Comparison of ENCODE assay signal across 1 cellular context in genomic region chr2:95207111-95207961, GRCh38.
A peak's percentile ranks its signal among the peaks of the same experiment; 100 is the strongest.
TF ChIP-seq lines count a peak whose summit lies in the region.

ZNF892 (plus strand) TSS chr2:95207521; CDS start chr2:95207816, 295 bp downstream.

TF ChIP-seq in GM12878, 131 proteins besides CTCF, POLR2A, EP300 and RAD21 (continued from another document and continues in another):
- 0 out of 2 replicates have a peak, but pooled peaks have one; percentile 27 for TF ChIP-seq MAX (IDR thresholded peaks at IDR 0.05; ENCODE audit: low read depth, low read length)
- TF ChIP-seq REST (IDR thresholded peaks at IDR 0.05; ENCODE audit: low read depth, low read length) = 0 out of 2 replicates have a peak, but pooled peaks have one; percentile 29
- peak; percentile 42; the same call in 1 of the 2 replicates for TF ChIP-seq CBX5 (IDR thresholded peaks at IDR 0.05; ENCODE audit: low read depth)
- peak; percentile 79 for TF ChIP-seq DPF2 (IDR thresholded peaks at IDR 0.05)
- TF ChIP-seq MYB (IDR thresholded peaks at IDR 0.05; ENCODE audit: borderline replicate concordance, low read depth, low read length) = no peak
- no peak for TF ChIP-seq EZH2 (IDR thresholded peaks at IDR 0.05; ENCODE audit: borderline replicate concordance, control insufficient read depth, low read depth, low read length)
- TF ChIP-seq MEF2B (IDR thresholded peaks at IDR 0.05; ENCODE audit: partially characterized antibody, poor library complexity, severe bottlenecking) = peak; percentile 18
- TF ChIP-seq ZZZ3 (IDR thresholded peaks at IDR 0.05; ENCODE audit: control insufficient read depth, insufficient read length, low read depth) = no peak
- no peak for TF ChIP-seq ATF7 (IDR thresholded peaks at IDR 0.05; ENCODE audit: low read depth)
- TF ChIP-seq RELA (IDR thresholded peaks at IDR 0.05; ENCODE audit: borderline replicate concordance, partially characterized antibody) = peak; percentile 67
- peak; percentile 89 for TF ChIP-seq HDGF (IDR thresholded peaks at IDR 0.05)
- TF ChIP-seq, protein P1, sequence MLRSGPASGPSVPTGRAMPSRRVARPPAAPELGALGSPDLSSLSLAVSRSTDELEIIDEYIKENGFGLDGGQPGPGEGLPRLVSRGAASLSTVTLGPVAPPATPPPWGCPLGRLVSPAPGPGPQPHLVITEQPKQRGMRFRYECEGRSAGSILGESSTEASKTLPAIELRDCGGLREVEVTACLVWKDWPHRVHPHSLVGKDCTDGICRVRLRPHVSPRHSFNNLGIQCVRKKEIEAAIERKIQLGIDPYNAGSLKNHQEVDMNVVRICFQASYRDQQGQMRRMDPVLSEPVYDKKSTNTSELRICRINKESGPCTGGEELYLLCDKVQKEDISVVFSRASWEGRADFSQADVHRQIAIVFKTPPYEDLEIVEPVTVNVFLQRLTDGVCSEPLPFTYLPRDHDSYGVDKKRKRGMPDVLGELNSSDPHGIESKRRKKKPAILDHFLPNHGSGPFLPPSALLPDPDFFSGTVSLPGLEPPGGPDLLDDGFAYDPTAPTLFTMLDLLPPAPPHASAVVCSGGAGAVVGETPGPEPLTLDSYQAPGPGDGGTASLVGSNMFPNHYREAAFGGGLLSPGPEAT (IDR thresholded peaks at IDR 0.05; ENCODE audit: low read depth) = peak; percentile 85
- TF ChIP-seq IKZF1 (conservative IDR thresholded peaks at IDR 0.05) = peak; percentile 98
- TF ChIP-seq, protein P2, sequence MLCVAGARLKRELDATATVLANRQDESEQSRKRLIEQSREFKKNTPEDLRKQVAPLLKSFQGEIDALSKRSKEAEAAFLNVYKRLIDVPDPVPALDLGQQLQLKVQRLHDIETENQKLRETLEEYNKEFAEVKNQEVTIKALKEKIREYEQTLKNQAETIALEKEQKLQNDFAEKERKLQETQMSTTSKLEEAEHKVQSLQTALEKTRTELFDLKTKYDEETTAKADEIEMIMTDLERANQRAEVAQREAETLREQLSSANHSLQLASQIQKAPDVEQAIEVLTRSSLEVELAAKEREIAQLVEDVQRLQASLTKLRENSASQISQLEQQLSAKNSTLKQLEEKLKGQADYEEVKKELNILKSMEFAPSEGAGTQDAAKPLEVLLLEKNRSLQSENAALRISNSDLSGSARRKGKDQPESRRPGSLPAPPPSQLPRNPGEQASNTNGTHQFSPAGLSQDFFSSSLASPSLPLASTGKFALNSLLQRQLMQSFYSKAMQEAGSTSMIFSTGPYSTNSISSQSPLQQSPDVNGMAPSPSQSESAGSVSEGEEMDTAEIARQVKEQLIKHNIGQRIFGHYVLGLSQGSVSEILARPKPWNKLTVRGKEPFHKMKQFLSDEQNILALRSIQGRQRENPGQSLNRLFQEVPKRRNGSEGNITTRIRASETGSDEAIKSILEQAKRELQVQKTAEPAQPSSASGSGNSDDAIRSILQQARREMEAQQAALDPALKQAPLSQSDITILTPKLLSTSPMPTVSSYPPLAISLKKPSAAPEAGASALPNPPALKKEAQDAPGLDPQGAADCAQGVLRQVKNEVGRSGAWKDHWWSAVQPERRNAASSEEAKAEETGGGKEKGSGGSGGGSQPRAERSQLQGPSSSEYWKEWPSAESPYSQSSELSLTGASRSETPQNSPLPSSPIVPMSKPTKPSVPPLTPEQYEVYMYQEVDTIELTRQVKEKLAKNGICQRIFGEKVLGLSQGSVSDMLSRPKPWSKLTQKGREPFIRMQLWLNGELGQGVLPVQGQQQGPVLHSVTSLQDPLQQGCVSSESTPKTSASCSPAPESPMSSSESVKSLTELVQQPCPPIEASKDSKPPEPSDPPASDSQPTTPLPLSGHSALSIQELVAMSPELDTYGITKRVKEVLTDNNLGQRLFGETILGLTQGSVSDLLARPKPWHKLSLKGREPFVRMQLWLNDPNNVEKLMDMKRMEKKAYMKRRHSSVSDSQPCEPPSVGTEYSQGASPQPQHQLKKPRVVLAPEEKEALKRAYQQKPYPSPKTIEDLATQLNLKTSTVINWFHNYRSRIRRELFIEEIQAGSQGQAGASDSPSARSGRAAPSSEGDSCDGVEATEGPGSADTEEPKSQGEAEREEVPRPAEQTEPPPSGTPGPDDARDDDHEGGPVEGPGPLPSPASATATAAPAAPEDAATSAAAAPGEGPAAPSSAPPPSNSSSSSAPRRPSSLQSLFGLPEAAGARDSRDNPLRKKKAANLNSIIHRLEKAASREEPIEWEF (IDR thresholded peaks at IDR 0.05; ENCODE audit: insufficient replicate concordance, low read depth, low read length) = no peak
- peak; percentile 72; the same call in 1 of the 2 replicates for TF ChIP-seq GATAD2B (conservative IDR thresholded peaks at IDR 0.05; ENCODE audit: low read depth)
- no peak for TF ChIP-seq SPI1 (IDR thresholded peaks at IDR 0.05; ENCODE audit: borderline replicate concordance, insufficient read depth, low read depth, low read length)
- peak; percentile 27; the same call in 1 of the 2 replicates for TF ChIP-seq TAF1 (IDR thresholded peaks at IDR 0.05; ENCODE audit: borderline replicate concordance, low read depth, low read length)
- peak; percentile 94 for TF ChIP-seq LARP7 (IDR thresholded peaks at IDR 0.05)
- peak; percentile 66; the same call in 1 of the 2 replicates for TF ChIP-seq SIN3A (IDR thresholded peaks at IDR 0.05; ENCODE audit: low read depth, low read length)
- TF ChIP-seq ZNF592 (IDR thresholded peaks at IDR 0.05) = no peak
- TF ChIP-seq CBX3 (IDR thresholded peaks at IDR 0.05; ENCODE audit: borderline replicate concordance, low read depth) = no peak
- TF ChIP-seq TCF3 (IDR thresholded peaks at IDR 0.05; ENCODE audit: borderline replicate concordance, insufficient read depth, low read depth, low read length) = peak; percentile 81; the same call in 1 of the 2 replicates
- TF ChIP-seq RB1 (IDR thresholded peaks at IDR 0.05; ENCODE audit: borderline replicate concordance) = no peak; the same call in 1 of the 2 replicates
- peak; percentile 48; the same call in 1 of the 2 replicates for TF ChIP-seq MXI1 (IDR thresholded peaks at IDR 0.05; ENCODE audit: low read depth, low read length)
- TF ChIP-seq SIX5 (IDR thresholded peaks at IDR 0.05; ENCODE audit: low read depth, low read length, severe bottlenecking) = peak; percentile 75
- TF ChIP-seq SMAD1 (IDR thresholded peaks at IDR 0.05; ENCODE audit: low read depth, partially characterized antibody) = no peak
- peak; percentile 35 to 85; a peak in 3 of 4 replicates for TF ChIP-seq BHLHE40 (IDR thresholded peaks at IDR 0.05; ENCODE audit: borderline replicate concordance in 1 of 2, low read depth in 2 of 2, low read length in 1 of 2)
- TF ChIP-seq STAT1 (conservative IDR thresholded peaks at IDR 0.05) = 0 out of 2 replicates have a peak, but pooled peaks have one; percentile 88
- peak; percentile 28; the same call in 1 of the 2 replicates for TF ChIP-seq CHD2 (IDR thresholded peaks at IDR 0.05; ENCODE audit: borderline replicate concordance, low read depth, low read length)
- TF ChIP-seq YY1 (IDR thresholded peaks at IDR 0.05; ENCODE audit: low read depth, low read length) = 0 out of 2 replicates have a peak, but pooled peaks have one; percentile 25
- no peak for TF ChIP-seq E2F4 (IDR thresholded peaks at IDR 0.05; ENCODE audit: low read depth, low read length)
- TF ChIP-seq ZBTB11 (CRISPR knock-in tag; IDR thresholded peaks at IDR 0.05) = no peak
- peak; percentile 86 for TF ChIP-seq HCFC1 (IDR thresholded peaks at IDR 0.05; ENCODE audit: low read length)
- TF ChIP-seq NR2F1 (conservative IDR thresholded peaks at IDR 0.05) = peak; percentile 75
- TF ChIP-seq NFYA (IDR thresholded peaks at IDR 0.05; ENCODE audit: borderline replicate concordance, low read depth, low read length) = no peak
- TF ChIP-seq TCF12 (IDR thresholded peaks at IDR 0.05; ENCODE audit: low read depth, low read length) = no peak
- TF ChIP-seq RCOR1 (conservative IDR thresholded peaks at IDR 0.05; ENCODE audit: low read depth, low read length) = 0 out of 2 replicates have a peak, but pooled peaks have one; percentile 23
- no peak for TF ChIP-seq CHD4 (IDR thresholded peaks at IDR 0.05)
